8 cellular contexts compared by ENCODE assay signal in the genomic region with DNA sequence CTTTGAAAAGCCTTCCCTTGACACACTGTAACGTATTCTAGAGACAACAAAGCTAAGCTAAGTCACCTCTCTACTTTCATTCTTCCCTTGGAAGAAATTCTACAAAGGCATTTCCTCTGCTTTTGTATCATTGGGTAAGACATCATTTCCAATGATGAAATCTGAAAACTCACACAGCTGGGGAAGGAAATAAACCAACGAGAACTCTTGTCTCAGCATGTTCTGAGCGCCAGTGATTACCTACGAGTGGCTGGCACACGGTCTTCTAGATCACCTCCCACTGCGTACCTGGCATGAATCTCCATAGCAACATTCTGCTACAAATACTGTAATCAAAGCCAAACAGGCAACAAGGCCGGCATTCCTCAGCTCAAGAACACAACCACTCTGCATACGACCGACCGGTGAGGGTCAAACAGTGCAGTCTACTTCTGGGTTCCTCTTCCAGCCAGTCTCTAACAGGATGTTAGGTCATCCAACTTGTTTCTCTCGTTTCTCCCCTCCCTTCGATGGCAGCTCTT. TPM values are rescaled to one million over a fixed set of nuclear protein-coding genes. Genes with fewer than 3 reads are reported as not detected.
DNase-seq lines count a peak whose midpoint lies in the region; ATAC-seq, FAIRE-seq and TF ChIP-seq lines count a peak whose summit lies in the region.

No MANE protein-coding gene starts in this region.

- H3K36me3 Mint-ChIP-seq in MCF 10A (ENCODE audit: insufficient read depth, unreplicated experiment): peaks cover 10% of the 10 kb centered on the region
- peaks cover 8 to 20% of the 10 kb centered on the region in 2 donors for H3K36me3 Mint-ChIP-seq in stimulated activated naive B cell treated with anti-CD40 and anti-IgM and Interleukin-4, amounts not matched to agents 10 μg/mL and 1 μg/mL and 100 μg/mL, for 72 hours

- peaks cover 49% of the 10 kb centered on the region for H3K4me1 Mint-ChIP-seq in MCF 10A (ENCODE audit: insufficient read depth, unreplicated experiment)
- H3K4me1 Mint-ChIP-seq in stimulated activated naive B cell treated with anti-CD40 and anti-IgM and Interleukin-4, amounts not matched to agents 10 μg/mL and 1 μg/mL and 100 μg/mL, for 72 hours: peaks cover 61 to 87% of the 10 kb centered on the region in 2 donors

- H3K9ac ChIP-seq in keratinocyte (ENCODE audit: control insufficient read depth, extremely low read depth, insufficient read depth, low read length): peak overlapping the region; percentile 97

- peaks cover 2% of the 10 kb centered on the region for H3K9me1 ChIP-seq in keratinocyte (ENCODE audit: control insufficient read depth, extremely low read depth, insufficient read depth, low read length)

- in situ Hi-C loops in KBM-7 (cut with MboI; ENCODE audit: low pct_unique_long_range_greater_than_20kb, low sequenced_read_pairs): no loop called here

- CTCF ChIA-PET in MCF 10A (lab: Yijun Ruan, JAX): interaction anchor here (0.7 to 2.7 kb wide), 11 partner anchors 10 to 94 kb away, joined by 3 to 16 read pairs (median 5); no protein-coding TSS in a partner anchor

- ATAC-seq in SK-N-SH treated with all-trans-retinoic acid at 6 μM for 48 hours: peak; percentile 67
- peak; percentile 56 for ATAC-seq in stimulated activated naive B cell treated with anti-CD40 and anti-IgM and Interleukin-4, amounts not matched to agents 10 μg/mL and 1 μg/mL and 100 μg/mL, for 72 hours (replicated peaks)

- POLR2A ChIA-PET in MCF 10A (lab: Yijun Ruan, JAX): interaction anchor here (0.6 to 14.8 kb wide), 30 partner anchors 8 to 1487 kb away, joined by 3 to 240 read pairs (median 4); a partner anchor contains a TSS

- dilution Hi-C loops in keratinocyte (cut with MboI; ENCODE audit: extremely low pct_ligation_motif_present, low sequenced_read_pairs): no loop called here

- H3K4me1 ChIP-seq in keratinocyte (ENCODE audit: control insufficient read depth, extremely low read depth, insufficient read depth, low read length): peaks cover 78% of the 10 kb centered on the region

- DNase-seq in GM12891 (ENCODE audit: insufficient read length, low spot score): no peak
- DNase-seq in KBM-7: peak; percentile 78
- DNase-seq in MCF 10A (ENCODE audit: unreplicated experiment): peak; percentile 98
- peak; percentile 82 for DNase-seq in keratinocyte (ENCODE audit: low read depth, low spot score)
- DNase-seq in stimulated activated naive B cell treated with anti-CD40 and anti-IgM and Interleukin-4, amounts not matched to agents 10 μg/mL and 1 μg/mL and 100 μg/mL, for 72 hours: no peak
- no peak for DNase-seq in NCI-H446 treated with DMSO at 0.1 percent for 48 hours (lab: John Stamatoyannopoulos, UW)
- no peak for DNase-seq in HTR-8/SVneo (ENCODE audit: insufficient read length, low spot score)

- H3K27ac ChIP-seq in keratinocyte (ENCODE audit: control insufficient read depth, insufficient read depth, low read length): peak overlapping the region; percentile 99

- peak overlapping the region; percentile 95 for H3K4me2 ChIP-seq in keratinocyte (ENCODE audit: control insufficient read depth, extremely low read depth, insufficient read depth, low read depth, low read length)

- peaks cover 0 to 4% of the 10 kb centered on the region in 2 experiments for H3K36me3 ChIP-seq in keratinocyte (ENCODE audit: control insufficient read depth in 2 of 2, extremely low read depth in 1 of 2, insufficient read depth in 2 of 2, low read length in 2 of 2)

- no peaks in the 10 kb centered on the region for H3K27me3 Mint-ChIP-seq in MCF 10A (ENCODE audit: insufficient read depth, unreplicated experiment)
- no peaks in the 10 kb centered on the region for H3K27me3 Mint-ChIP-seq in stimulated activated naive B cell treated with anti-CD40 and anti-IgM and Interleukin-4, amounts not matched to agents 10 μg/mL and 1 μg/mL and 100 μg/mL, for 72 hours

- H3K4me3 Mint-ChIP-seq in MCF 10A (ENCODE audit: unreplicated experiment): peak overlapping the region; percentile 56
- H3K4me3 Mint-ChIP-seq in stimulated activated naive B cell treated with anti-CD40 and anti-IgM and Interleukin-4, amounts not matched to agents 10 μg/mL and 1 μg/mL and 100 μg/mL, for 72 hours: peak overlapping the region; percentile 78 to 84

- intact Hi-C loops in MCF 10A (cut with micrococcal nuclease): loop anchor here (1.0 to 2.0 kb wide), 2 partner anchors 29 to 58 kb away; no protein-coding TSS in a partner anchor

- H3K27ac Mint-ChIP-seq in MCF 10A (ENCODE audit: low read depth, unreplicated experiment): peak overlapping the region; percentile 99
- H3K27ac Mint-ChIP-seq in stimulated activated naive B cell treated with anti-CD40 and anti-IgM and Interleukin-4, amounts not matched to agents 10 μg/mL and 1 μg/mL and 100 μg/mL, for 72 hours: peak overlapping the region; percentile 97

- TF ChIP-seq CTCF in MCF 10A (IDR thresholded peaks at IDR 0.05; ENCODE audit: unreplicated experiment) (no peak), keratinocyte (optimal IDR thresholded peaks at IDR 0.05 in 1 of 3, IDR thresholded peaks at IDR 0.05 in 1 of 3, conservative IDR thresholded peaks at IDR 0.05 in 1 of 3; ENCODE audit: extremely low read depth in 1 of 3, insufficient read depth in 2 of 3, low read length in 3 of 3) (no peak)

- peaks cover 82% of the 10 kb centered on the region for H3K79me2 ChIP-seq in keratinocyte (ENCODE audit: control insufficient read depth, insufficient read depth, low read length)

- H3K9me3 ChIP-seq in keratinocyte (ENCODE audit: control insufficient read depth, low read depth, low read length): no peaks in the 10 kb centered on the region

- H4K20me1 ChIP-seq in keratinocyte (ENCODE audit: control insufficient read depth, extremely low read depth, insufficient read depth, low read length): peaks cover 4% of the 10 kb centered on the region

- FAIRE-seq in GM12891 (lab: Jason Lieb, UNC) (peak; percentile 74), keratinocyte (lab: Jason Lieb, UNC) (peak; percentile 96), HTR-8/SVneo (lab: Jason Lieb, UNC) (no peak)

- no peaks in the 10 kb centered on the region for H3K9me3 Mint-ChIP-seq in MCF 10A (ENCODE audit: unreplicated experiment)
- H3K9me3 Mint-ChIP-seq in stimulated activated naive B cell treated with anti-CD40 and anti-IgM and Interleukin-4, amounts not matched to agents 10 μg/mL and 1 μg/mL and 100 μg/mL, for 72 hours: no peaks in the 10 kb centered on the region

- H2AFZ ChIP-seq in keratinocyte (ENCODE audit: control insufficient read depth, low read length): no peak overlapping the region

- H3K27me3 ChIP-seq in keratinocyte (ENCODE audit: control insufficient read depth, extremely low read depth, insufficient read depth, low read length): no peaks in the 10 kb centered on the region

- no TSS peak for BruUV-seq in MCF 10A (replicated peaks; lab: Mats Ljungman, UMichigan)

- no peak for TF ChIP-seq POLR2A in GM12891 (IDR thresholded peaks at IDR 0.05; ENCODE audit: low read depth, low read length)

- peak overlapping the region in 2 of 3 experiments; percentile 45 to 61 for H3K4me3 ChIP-seq in keratinocyte (ENCODE audit: control insufficient read depth in 2 of 3, extremely low read depth in 1 of 3, insufficient read depth in 2 of 3, low read depth in 1 of 3, low read length in 3 of 3)

TF ChIP-seq in GM12891, 5 proteins besides CTCF, POLR2A, EP300 and RAD21:
- TF ChIP-seq SPI1 (IDR thresholded peaks at IDR 0.05; ENCODE audit: low read depth, low read length): peak; percentile 78
- TF ChIP-seq PAX5 (IDR thresholded peaks at IDR 0.05; ENCODE audit: insufficient read depth, low read length, severe bottlenecking): no peak

TF ChIP-seq in SK-N-SH treated with all-trans-retinoic acid at 6 μM for 48 hours, 23 proteins besides CTCF, POLR2A, EP300 and RAD21 (continues in another document):
- no peak for TF ChIP-seq CSDC2 (CRISPR knock-in tag; IDR thresholded peaks at IDR 0.05)
- TF ChIP-seq ZNF70 (CRISPR knock-in tag; IDR thresholded peaks at IDR 0.05): no peak
- TF ChIP-seq, protein P1, sequence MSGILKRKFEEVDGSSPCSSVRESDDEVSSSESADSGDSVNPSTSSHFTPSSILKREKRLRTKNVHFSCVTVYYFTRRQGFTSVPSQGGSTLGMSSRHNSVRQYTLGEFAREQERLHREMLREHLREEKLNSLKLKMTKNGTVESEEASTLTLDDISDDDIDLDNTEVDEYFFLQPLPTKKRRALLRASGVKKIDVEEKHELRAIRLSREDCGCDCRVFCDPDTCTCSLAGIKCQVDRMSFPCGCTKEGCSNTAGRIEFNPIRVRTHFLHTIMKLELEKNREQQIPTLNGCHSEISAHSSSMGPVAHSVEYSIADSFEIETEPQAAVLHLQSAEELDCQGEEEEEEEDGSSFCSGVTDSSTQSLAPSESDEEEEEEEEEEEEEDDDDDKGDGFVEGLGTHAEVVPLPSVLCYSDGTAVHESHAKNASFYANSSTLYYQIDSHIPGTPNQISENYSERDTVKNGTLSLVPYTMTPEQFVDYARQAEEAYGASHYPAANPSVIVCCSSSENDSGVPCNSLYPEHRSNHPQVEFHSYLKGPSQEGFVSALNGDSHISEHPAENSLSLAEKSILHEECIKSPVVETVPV (CRISPR knock-in tag; IDR thresholded peaks at IDR 0.05): no peak
- no peak for TF ChIP-seq ZFP3 (CRISPR knock-in tag; IDR thresholded peaks at IDR 0.05)
- no peak for TF ChIP-seq PPARA (CRISPR knock-in tag; IDR thresholded peaks at IDR 0.05; ENCODE audit: borderline replicate concordance)
- no peak for TF ChIP-seq ZNF565 (CRISPR knock-in tag; conservative IDR thresholded peaks at IDR 0.05; ENCODE audit: low read depth)
- TF ChIP-seq OSR1 (CRISPR knock-in tag; IDR thresholded peaks at IDR 0.05): no peak
- TF ChIP-seq RARB (CRISPR knock-in tag; IDR thresholded peaks at IDR 0.05): no peak

RNA-seq across cellular contexts. Expression of a gene that starts 7.6 kb away (rescaled TPM):
- 20.8 TPM for polyA plus RNA-seq in GM12891 (2012; ENCODE audit: low read depth, missing spikeins)
- total RNA-seq in MCF 10A (2022): 33.8 and 37.6 TPM in 2 replicates
- 29.3 to 85.5 TPM (median 34.1 TPM) in 3 replicates for polyA plus RNA-seq in keratinocyte
- polyA plus RNA-seq in keratinocyte (2011; ENCODE audit: low read depth): 22.7 TPM
- polyA plus RNA-seq in keratinocyte (2011; cell fraction: cytosol; rRNA removed): 47.2 and 61.5 TPM in 2 replicates
- 73.8 and 86.1 TPM in 2 replicates for polyA plus RNA-seq in keratinocyte (2011; cell fraction: nucleus; rRNA removed)
- 37.9 and 59.4 TPM in 2 replicates for polyA plus RNA-seq in keratinocyte (2012; ENCODE audit: low replicate concordance)
- 24.4 to 39.4 TPM (median 29.8 TPM) in 3 replicates for polyA minus RNA-seq in keratinocyte
- 77.5 TPM for polyA minus RNA-seq in keratinocyte (2011; cell fraction: cytosol; rRNA and poly(A)+ RNA removed)
- 33.3 and 50.4 TPM in 2 replicates for polyA minus RNA-seq in keratinocyte (2011; cell fraction: nucleus; rRNA and poly(A)+ RNA removed)

RNA-seq across cellular contexts. Expression of a gene that starts 53.0 kb away (rescaled TPM):
- 4.8 TPM for polyA plus RNA-seq in GM12891 (2012; ENCODE audit: low read depth, missing spikeins)
- 41.6 and 44.6 TPM in 2 replicates for total RNA-seq in MCF 10A (2022)
- 19.4 to 31.8 TPM (median 23.0 TPM) in 3 replicates for polyA plus RNA-seq in keratinocyte
- 39.4 TPM for polyA plus RNA-seq in keratinocyte (2011; ENCODE audit: low read depth)
- polyA plus RNA-seq in keratinocyte (2011; cell fraction: cytosol; rRNA removed): 10.1 and 13.0 TPM in 2 replicates
- 69.4 and 79.4 TPM in 2 replicates for polyA plus RNA-seq in keratinocyte (2011; cell fraction: nucleus; rRNA removed)
- polyA plus RNA-seq in keratinocyte (2012; ENCODE audit: low replicate concordance): 21.9 and 45.2 TPM in 2 replicates
- 42.9 to 79.9 TPM (median 43.5 TPM) in 3 replicates for polyA minus RNA-seq in keratinocyte
- 16.3 TPM for polyA minus RNA-seq in keratinocyte (2011; cell fraction: cytosol; rRNA and poly(A)+ RNA removed)
- 36.1 and 37.4 TPM in 2 replicates for polyA minus RNA-seq in keratinocyte (2011; cell fraction: nucleus; rRNA and poly(A)+ RNA removed)

Comparison
In these comparisons a context has a peak if more than half of its experiments do, and no peak if none do; other contexts are left out.
1. DNase-seq: peak in KBM-7 (single experiment), MCF 10A (single experiment) and keratinocyte (single experiment); none in GM12891 (single experiment), stimulated activated naive B cell treated with anti-CD40 and anti-IgM and Interleukin-4, amounts not matched to agents 10 μg/mL and 1 μg/mL and 100 μg/mL, for 72 hours (single experiment), NCI-H446 treated with DMSO at 0.1 percent for 48 hours (single experiment) and HTR-8/SVneo (single experiment).